ENCODE assay signal across 1 cellular context in the genomic region with DNA sequence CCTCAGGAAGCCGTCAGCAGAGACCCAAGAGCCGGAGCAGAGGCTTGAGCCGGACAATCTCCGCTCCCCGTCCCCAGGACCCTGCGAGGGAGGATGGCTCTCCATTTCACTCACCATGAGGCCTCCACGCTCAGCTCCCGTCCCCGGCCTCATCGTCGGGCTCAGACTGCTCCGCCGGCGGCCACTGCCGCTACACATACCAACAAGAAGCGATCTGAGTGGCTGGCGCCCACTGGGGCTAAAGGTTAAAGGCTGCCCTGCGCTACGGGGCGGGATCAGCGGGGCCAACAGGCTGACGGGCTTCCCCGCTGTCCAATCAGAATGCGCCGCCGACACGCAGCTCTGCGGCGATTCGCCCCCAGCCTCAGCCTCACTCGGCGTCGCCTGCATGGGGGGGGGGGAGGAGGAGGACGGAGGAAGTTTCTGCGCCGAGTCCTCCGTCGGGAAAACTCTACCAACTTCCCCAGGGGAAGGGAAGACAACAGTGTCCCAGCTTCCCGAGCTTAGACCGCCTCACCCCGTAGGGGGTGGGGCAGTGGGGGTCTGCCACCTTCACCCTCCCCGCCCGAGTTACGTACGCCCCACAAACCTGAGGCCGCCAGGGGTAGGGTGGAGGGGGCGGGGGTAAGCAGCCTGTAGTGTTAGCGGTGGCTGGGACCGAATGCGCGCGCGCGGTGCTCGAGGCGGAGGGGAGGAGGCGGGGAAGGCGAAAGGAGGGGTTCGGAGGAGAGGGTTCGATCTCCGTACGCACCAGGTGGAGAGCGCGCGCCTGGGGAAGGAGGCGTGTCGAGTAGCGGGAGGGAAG.
TF ChIP-seq lines count a peak whose summit lies in the region.

A gene (minus strand): TSS at position 220 of the 805 bp plus-strand sequence. CDS start 22 bp downstream, at position 198.

TF ChIP-seq in HepG2, 621 proteins besides CTCF, POLR2A, EP300 and RAD21 (continued from another document and continues in another):
- TF ChIP-seq, protein P1, sequence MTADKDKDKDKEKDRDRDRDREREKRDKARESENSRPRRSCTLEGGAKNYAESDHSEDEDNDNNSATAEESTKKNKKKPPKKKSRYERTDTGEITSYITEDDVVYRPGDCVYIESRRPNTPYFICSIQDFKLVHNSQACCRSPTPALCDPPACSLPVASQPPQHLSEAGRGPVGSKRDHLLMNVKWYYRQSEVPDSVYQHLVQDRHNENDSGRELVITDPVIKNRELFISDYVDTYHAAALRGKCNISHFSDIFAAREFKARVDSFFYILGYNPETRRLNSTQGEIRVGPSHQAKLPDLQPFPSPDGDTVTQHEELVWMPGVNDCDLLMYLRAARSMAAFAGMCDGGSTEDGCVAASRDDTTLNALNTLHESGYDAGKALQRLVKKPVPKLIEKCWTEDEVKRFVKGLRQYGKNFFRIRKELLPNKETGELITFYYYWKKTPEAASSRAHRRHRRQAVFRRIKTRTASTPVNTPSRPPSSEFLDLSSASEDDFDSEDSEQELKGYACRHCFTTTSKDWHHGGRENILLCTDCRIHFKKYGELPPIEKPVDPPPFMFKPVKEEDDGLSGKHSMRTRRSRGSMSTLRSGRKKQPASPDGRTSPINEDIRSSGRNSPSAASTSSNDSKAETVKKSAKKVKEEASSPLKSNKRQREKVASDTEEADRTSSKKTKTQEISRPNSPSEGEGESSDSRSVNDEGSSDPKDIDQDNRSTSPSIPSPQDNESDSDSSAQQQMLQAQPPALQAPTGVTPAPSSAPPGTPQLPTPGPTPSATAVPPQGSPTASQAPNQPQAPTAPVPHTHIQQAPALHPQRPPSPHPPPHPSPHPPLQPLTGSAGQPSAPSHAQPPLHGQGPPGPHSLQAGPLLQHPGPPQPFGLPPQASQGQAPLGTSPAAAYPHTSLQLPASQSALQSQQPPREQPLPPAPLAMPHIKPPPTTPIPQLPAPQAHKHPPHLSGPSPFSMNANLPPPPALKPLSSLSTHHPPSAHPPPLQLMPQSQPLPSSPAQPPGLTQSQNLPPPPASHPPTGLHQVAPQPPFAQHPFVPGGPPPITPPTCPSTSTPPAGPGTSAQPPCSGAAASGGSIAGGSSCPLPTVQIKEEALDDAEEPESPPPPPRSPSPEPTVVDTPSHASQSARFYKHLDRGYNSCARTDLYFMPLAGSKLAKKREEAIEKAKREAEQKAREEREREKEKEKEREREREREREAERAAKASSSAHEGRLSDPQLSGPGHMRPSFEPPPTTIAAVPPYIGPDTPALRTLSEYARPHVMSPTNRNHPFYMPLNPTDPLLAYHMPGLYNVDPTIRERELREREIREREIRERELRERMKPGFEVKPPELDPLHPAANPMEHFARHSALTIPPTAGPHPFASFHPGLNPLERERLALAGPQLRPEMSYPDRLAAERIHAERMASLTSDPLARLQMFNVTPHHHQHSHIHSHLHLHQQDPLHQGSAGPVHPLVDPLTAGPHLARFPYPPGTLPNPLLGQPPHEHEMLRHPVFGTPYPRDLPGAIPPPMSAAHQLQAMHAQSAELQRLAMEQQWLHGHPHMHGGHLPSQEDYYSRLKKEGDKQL (CRISPR knock-in tag; IDR thresholded peaks at IDR 0.05; ENCODE audit: low read depth): no peak
- peak; percentile 84 for TF ChIP-seq FOXK1 (CRISPR knock-in tag; IDR thresholded peaks at IDR 0.05; ENCODE audit: borderline replicate concordance, low read depth)
- peak; percentile 61 for TF ChIP-seq HCFC1 (IDR thresholded peaks at IDR 0.05; ENCODE audit: low read depth, low read length)
- TF ChIP-seq SMAD1 (CRISPR knock-in tag; IDR thresholded peaks at IDR 0.05; ENCODE audit: borderline replicate concordance, low read depth): peak; percentile 71; the same call in 1 of the 2 replicates
- TF ChIP-seq ONECUT2 (CRISPR knock-in tag; IDR thresholded peaks at IDR 0.05): no peak
- TF ChIP-seq PHB2 (IDR thresholded peaks at IDR 0.05; ENCODE audit: partially characterized antibody): no peak
- TF ChIP-seq XRCC5 (optimal IDR thresholded peaks at IDR 0.05; ENCODE audit: low read length): peak; percentile 66
- TF ChIP-seq, protein P2, sequence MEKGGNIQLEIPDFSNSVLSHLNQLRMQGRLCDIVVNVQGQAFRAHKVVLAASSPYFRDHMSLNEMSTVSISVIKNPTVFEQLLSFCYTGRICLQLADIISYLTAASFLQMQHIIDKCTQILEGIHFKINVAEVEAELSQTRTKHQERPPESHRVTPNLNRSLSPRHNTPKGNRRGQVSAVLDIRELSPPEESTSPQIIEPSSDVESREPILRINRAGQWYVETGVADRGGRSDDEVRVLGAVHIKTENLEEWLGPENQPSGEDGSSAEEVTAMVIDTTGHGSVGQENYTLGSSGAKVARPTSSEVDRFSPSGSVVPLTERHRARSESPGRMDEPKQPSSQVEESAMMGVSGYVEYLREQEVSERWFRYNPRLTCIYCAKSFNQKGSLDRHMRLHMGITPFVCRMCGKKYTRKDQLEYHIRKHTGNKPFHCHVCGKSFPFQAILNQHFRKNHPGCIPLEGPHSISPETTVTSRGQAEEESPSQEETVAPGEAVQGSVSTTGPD (CRISPR knock-in tag; IDR thresholded peaks at IDR 0.05): peak; percentile 18; the same call in 1 of the 2 replicates
- TF ChIP-seq MZF1 (CRISPR knock-in tag; IDR thresholded peaks at IDR 0.05; ENCODE audit: borderline replicate concordance): peak; percentile 36
- peak; percentile 85 for TF ChIP-seq SMAD3 (CRISPR knock-in tag; IDR thresholded peaks at IDR 0.05)
- peak; percentile 12 for TF ChIP-seq ZSCAN31 (CRISPR knock-in tag; IDR thresholded peaks at IDR 0.05; ENCODE audit: low read depth)
- peak; percentile 91 for TF ChIP-seq MYC (CRISPR knock-in tag; IDR thresholded peaks at IDR 0.05; ENCODE audit: borderline replicate concordance)
- TF ChIP-seq ZNF451 (CRISPR knock-in tag; IDR thresholded peaks at IDR 0.05): peak; percentile 71; the same call in 1 of the 2 replicates
- TF ChIP-seq ZNF44 (CRISPR knock-in tag; IDR thresholded peaks at IDR 0.05): no peak
- no peak; the same call in 1 of the 2 replicates for TF ChIP-seq REXO4 (CRISPR knock-in tag; IDR thresholded peaks at IDR 0.05; ENCODE audit: borderline replicate concordance)
- peak; percentile 87; the same call in 1 of the 2 replicates for TF ChIP-seq ZNF230 (CRISPR knock-in tag; IDR thresholded peaks at IDR 0.05)
- TF ChIP-seq, protein P3, sequence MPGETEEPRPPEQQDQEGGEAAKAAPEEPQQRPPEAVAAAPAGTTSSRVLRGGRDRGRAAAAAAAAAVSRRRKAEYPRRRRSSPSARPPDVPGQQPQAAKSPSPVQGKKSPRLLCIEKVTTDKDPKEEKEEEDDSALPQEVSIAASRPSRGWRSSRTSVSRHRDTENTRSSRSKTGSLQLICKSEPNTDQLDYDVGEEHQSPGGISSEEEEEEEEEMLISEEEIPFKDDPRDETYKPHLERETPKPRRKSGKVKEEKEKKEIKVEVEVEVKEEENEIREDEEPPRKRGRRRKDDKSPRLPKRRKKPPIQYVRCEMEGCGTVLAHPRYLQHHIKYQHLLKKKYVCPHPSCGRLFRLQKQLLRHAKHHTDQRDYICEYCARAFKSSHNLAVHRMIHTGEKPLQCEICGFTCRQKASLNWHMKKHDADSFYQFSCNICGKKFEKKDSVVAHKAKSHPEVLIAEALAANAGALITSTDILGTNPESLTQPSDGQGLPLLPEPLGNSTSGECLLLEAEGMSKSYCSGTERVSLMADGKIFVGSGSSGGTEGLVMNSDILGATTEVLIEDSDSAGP (CRISPR knock-in tag; IDR thresholded peaks at IDR 0.05; ENCODE audit: borderline replicate concordance): peak; percentile 61; the same call in 1 of the 2 replicates
- peak; percentile 74 for TF ChIP-seq ZNF563 (CRISPR knock-in tag; IDR thresholded peaks at IDR 0.05)
- no peak for TF ChIP-seq ZNF251 (CRISPR knock-in tag; IDR thresholded peaks at IDR 0.05)
- TF ChIP-seq ZNF577 (CRISPR knock-in tag; IDR thresholded peaks at IDR 0.05; ENCODE audit: borderline replicate concordance, low read depth): no peak
- TF ChIP-seq ZNF10 (CRISPR knock-in tag; IDR thresholded peaks at IDR 0.05; ENCODE audit: borderline replicate concordance, low read depth): no peak
- TF ChIP-seq, protein P4, sequence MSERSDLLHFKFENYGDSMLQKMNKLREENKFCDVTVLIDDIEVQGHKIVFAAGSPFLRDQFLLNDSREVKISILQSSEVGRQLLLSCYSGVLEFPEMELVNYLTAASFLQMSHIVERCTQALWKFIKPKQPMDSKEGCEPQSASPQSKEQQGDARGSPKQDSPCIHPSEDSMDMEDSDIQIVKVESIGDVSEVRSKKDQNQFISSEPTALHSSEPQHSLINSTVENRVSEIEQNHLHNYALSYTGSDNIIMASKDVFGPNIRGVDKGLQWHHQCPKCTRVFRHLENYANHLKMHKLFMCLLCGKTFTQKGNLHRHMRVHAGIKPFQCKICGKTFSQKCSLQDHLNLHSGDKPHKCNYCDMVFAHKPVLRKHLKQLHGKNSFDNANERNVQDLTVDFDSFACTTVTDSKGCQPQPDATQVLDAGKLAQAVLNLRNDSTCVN (CRISPR knock-in tag; IDR thresholded peaks at IDR 0.05; ENCODE audit: borderline replicate concordance): peak; percentile 23; the same call in 1 of the 2 replicates
- no peak for TF ChIP-seq ZSCAN30 (CRISPR knock-in tag; IDR thresholded peaks at IDR 0.05)
- TF ChIP-seq, protein P5, sequence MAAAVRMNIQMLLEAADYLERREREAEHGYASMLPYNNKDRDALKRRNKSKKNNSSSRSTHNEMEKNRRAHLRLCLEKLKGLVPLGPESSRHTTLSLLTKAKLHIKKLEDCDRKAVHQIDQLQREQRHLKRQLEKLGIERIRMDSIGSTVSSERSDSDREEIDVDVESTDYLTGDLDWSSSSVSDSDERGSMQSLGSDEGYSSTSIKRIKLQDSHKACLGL (CRISPR knock-in tag; IDR thresholded peaks at IDR 0.05): peak; percentile 90
- TF ChIP-seq ARNT (IDR thresholded peaks at IDR 0.05): no peak
- TF ChIP-seq JARID2 (CRISPR knock-in tag; IDR thresholded peaks at IDR 0.05; ENCODE audit: insufficient replicate concordance): no peak
- TF ChIP-seq, protein P6, sequence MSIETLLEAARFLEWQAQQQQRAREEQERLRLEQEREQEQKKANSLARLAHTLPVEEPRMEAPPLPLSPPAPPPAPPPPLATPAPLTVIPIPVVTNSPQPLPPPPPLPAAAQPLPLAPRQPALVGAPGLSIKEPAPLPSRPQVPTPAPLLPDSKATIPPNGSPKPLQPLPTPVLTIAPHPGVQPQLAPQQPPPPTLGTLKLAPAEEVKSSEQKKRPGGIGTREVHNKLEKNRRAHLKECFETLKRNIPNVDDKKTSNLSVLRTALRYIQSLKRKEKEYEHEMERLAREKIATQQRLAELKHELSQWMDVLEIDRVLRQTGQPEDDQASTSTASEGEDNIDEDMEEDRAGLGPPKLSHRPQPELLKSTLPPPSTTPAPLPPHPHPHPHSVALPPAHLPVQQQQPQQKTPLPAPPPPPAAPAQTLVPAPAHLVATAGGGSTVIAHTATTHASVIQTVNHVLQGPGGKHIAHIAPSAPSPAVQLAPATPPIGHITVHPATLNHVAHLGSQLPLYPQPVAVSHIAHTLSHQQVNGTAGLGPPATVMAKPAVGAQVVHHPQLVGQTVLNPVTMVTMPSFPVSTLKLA (IDR thresholded peaks at IDR 0.05): peak; percentile 70
- TF ChIP-seq ZNF282 (IDR thresholded peaks at IDR 0.05; ENCODE audit: partially characterized antibody): no peak
- TF ChIP-seq NFIC (IDR thresholded peaks at IDR 0.05; ENCODE audit: low read length): peak; percentile 26; the same call in 1 of the 2 replicates
- no peak for TF ChIP-seq FOSL1 (CRISPR knock-in tag; IDR thresholded peaks at IDR 0.05; ENCODE audit: borderline replicate concordance)
- TF ChIP-seq, protein P7, sequence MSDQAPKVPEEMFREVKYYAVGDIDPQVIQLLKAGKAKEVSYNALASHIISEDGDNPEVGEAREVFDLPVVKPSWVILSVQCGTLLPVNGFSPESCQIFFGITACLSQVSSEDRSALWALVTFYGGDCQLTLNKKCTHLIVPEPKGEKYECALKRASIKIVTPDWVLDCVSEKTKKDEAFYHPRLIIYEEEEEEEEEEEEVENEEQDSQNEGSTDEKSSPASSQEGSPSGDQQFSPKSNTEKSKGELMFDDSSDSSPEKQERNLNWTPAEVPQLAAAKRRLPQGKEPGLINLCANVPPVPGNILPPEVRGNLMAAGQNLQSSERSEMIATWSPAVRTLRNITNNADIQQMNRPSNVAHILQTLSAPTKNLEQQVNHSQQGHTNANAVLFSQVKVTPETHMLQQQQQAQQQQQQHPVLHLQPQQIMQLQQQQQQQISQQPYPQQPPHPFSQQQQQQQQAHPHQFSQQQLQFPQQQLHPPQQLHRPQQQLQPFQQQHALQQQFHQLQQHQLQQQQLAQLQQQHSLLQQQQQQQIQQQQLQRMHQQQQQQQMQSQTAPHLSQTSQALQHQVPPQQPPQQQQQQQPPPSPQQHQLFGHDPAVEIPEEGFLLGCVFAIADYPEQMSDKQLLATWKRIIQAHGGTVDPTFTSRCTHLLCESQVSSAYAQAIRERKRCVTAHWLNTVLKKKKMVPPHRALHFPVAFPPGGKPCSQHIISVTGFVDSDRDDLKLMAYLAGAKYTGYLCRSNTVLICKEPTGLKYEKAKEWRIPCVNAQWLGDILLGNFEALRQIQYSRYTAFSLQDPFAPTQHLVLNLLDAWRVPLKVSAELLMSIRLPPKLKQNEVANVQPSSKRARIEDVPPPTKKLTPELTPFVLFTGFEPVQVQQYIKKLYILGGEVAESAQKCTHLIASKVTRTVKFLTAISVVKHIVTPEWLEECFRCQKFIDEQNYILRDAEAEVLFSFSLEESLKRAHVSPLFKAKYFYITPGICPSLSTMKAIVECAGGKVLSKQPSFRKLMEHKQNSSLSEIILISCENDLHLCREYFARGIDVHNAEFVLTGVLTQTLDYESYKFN (CRISPR knock-in tag; conservative IDR thresholded peaks at IDR 0.05): peak; percentile 48
- peak; percentile 10; the same call in 1 of the 2 replicates for TF ChIP-seq JDP2 (CRISPR knock-in tag; IDR thresholded peaks at IDR 0.05; ENCODE audit: borderline replicate concordance)
- TF ChIP-seq ARHGAP35 (CRISPR knock-in tag; IDR thresholded peaks at IDR 0.05; ENCODE audit: borderline replicate concordance): peak; percentile 68; the same call in 1 of the 2 replicates
- TF ChIP-seq, protein P8, sequence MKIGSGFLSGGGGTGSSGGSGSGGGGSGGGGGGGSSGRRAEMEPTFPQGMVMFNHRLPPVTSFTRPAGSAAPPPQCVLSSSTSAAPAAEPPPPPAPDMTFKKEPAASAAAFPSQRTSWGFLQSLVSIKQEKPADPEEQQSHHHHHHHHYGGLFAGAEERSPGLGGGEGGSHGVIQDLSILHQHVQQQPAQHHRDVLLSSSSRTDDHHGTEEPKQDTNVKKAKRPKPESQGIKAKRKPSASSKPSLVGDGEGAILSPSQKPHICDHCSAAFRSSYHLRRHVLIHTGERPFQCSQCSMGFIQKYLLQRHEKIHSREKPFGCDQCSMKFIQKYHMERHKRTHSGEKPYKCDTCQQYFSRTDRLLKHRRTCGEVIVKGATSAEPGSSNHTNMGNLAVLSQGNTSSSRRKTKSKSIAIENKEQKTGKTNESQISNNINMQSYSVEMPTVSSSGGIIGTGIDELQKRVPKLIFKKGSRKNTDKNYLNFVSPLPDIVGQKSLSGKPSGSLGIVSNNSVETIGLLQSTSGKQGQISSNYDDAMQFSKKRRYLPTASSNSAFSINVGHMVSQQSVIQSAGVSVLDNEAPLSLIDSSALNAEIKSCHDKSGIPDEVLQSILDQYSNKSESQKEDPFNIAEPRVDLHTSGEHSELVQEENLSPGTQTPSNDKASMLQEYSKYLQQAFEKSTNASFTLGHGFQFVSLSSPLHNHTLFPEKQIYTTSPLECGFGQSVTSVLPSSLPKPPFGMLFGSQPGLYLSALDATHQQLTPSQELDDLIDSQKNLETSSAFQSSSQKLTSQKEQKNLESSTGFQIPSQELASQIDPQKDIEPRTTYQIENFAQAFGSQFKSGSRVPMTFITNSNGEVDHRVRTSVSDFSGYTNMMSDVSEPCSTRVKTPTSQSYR (CRISPR knock-in tag; IDR thresholded peaks at IDR 0.05; ENCODE audit: borderline replicate concordance): peak; percentile 38; the same call in 1 of the 2 replicates
- no peak for TF ChIP-seq ZFP41 (CRISPR knock-in tag; IDR thresholded peaks at IDR 0.05; ENCODE audit: borderline replicate concordance)
- no peak for TF ChIP-seq ZFAT (CRISPR knock-in tag; conservative IDR thresholded peaks at IDR 0.05)
- TF ChIP-seq ZNF138 (CRISPR knock-in tag; IDR thresholded peaks at IDR 0.05; ENCODE audit: low read depth): peak; percentile 19; the same call in 1 of the 2 replicates
- TF ChIP-seq ZNF256 (CRISPR knock-in tag; conservative IDR thresholded peaks at IDR 0.05): peak; percentile 75; the same call in 1 of the 2 replicates
